15 cellular contexts compared by ENCODE assay signal in the genomic region with DNA sequence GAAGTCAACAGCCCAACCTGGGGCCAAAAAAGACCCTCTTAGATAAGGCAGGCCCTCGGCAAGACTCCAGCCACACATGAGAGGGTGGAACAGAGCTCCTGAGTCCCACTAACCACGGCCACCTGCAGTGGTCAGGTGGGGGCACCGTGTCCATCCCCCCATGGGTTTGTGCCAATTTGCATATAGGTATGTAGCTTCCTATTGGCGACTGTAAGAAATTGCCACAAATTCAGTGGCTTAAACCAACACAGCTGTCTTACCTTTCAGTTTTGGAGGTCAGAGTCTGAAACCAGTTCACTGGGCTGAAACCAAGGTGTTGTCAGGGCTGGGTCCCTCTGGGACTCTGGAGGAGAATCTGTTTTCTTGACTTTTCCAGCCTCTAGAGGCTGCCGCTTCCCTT. TPM values are rescaled to one million over a fixed set of nuclear protein-coding genes. Genes with fewer than 3 reads are reported as not detected.
DNase-seq lines count a peak whose midpoint lies in the region; ATAC-seq, FAIRE-seq and TF ChIP-seq lines count a peak whose summit lies in the region.
"Had no signal": no experiment of that assay in that cellular context is flagged by ENCODE, and none has a peak within 500 bp of the region (broad histone marks: within the 10 kb centered on the region; RNA-seq: fewer than 3 reads in every experiment).

No MANE protein-coding gene starts in this region.

- H3K4me3 ChIP-seq in BLaER1 treated with 17β-estradiol and CSF1 and Interleukin-3, amounts not matched to agents 10 nM and 100 nM: no peak overlapping the region
- H3K4me3 ChIP-seq in OCI-LY7 (ENCODE audit: low read depth, low read length, poor library complexity, severe bottlenecking): no peak overlapping the region
- H3K4me3 ChIP-seq in lower leg skin (ENCODE audit: low read depth, poor library complexity, severe bottlenecking): no peak overlapping the region
- H3K4me3 ChIP-seq in uterus: no peak overlapping the region

- H3K4me1 ChIP-seq in BLaER1 treated with 17β-estradiol and CSF1 and Interleukin-3, amounts not matched to agents 10 nM and 100 nM: peaks cover 3 to 62% (median 49%) of the 10 kb centered on the region in 10 experiments; a peak in 16 of 20 replicates
- H3K4me1 ChIP-seq in OCI-LY7 (ENCODE audit: insufficient read depth, low read length, poor library complexity, severe bottlenecking): no peaks in the 10 kb centered on the region
- no peaks in the 10 kb centered on the region for H3K4me1 ChIP-seq in uterus

- H3K27me3 ChIP-seq in BLaER1 treated with 17β-estradiol and CSF1 and Interleukin-3, amounts not matched to agents 10 nM and 100 nM: no peaks in the 10 kb centered on the region
- no peaks in the 10 kb centered on the region for H3K27me3 ChIP-seq in uterus

- CTCF ChIA-PET in OCI-LY7 (lab: Charles Lee; ENCODE audit: unreplicated experiment): no interaction called here

- H3K9me3 Mint-ChIP-seq in memory B cell: peaks cover 11% of the 10 kb centered on the region

- H3K9me2 ChIP-seq in OCI-LY7 (ENCODE audit: insufficient read depth, low read length): no peaks in the 10 kb centered on the region

- TF ChIP-seq POLR2A in GM12891 (IDR thresholded peaks at IDR 0.05; ENCODE audit: low read depth, low read length): no peak
- TF ChIP-seq POLR2A in lower leg skin (IDR thresholded peaks at IDR 0.05): no peak
- no peak for TF ChIP-seq POLR2A in uterus (IDR thresholded peaks at IDR 0.05)

- no peaks in the 10 kb centered on the region for H3K36me3 ChIP-seq in BLaER1 treated with 17β-estradiol and CSF1 and Interleukin-3, amounts not matched to agents 10 nM and 100 nM
- no peaks in the 10 kb centered on the region for H3K36me3 ChIP-seq in OCI-LY7 (ENCODE audit: insufficient read depth, low read length)
- no peaks in the 10 kb centered on the region for H3K36me3 ChIP-seq in uterus

- H3K4me1 Mint-ChIP-seq in memory B cell: peaks cover 10% of the 10 kb centered on the region

- intact Hi-C loops in OCI-LY7 (cut with micrococcal nuclease; ENCODE audit: unreplicated experiment) (no loop called here), lower leg skin (cut with DNase I; ENCODE audit: low total_unique reads) (no loop called here), uterus (cut with DNase I; ENCODE audit: low total_unique reads) (no loop called here)

- H3K27ac ChIP-seq in BLaER1 treated with 17β-estradiol and CSF1 and Interleukin-3, amounts not matched to agents 10 nM and 100 nM: no peak overlapping the region
- H3K27ac ChIP-seq in OCI-LY7 (ENCODE audit: low read depth, low read length, poor library complexity, severe bottlenecking) (no peak overlapping the region), uterus (no peak overlapping the region)
- H3K27ac ChIP-seq: KMS-11 had no signal

- H3K36me3 Mint-ChIP-seq in memory B cell: peaks cover 2% of the 10 kb centered on the region

- no peaks in the 10 kb centered on the region for H3K79me2 ChIP-seq in OCI-LY7 (ENCODE audit: insufficient read depth, low read depth, low read length)

- H3K27me3 Mint-ChIP-seq in memory B cell: peaks cover 11% of the 10 kb centered on the region

- DNase-seq in GM12891 (ENCODE audit: insufficient read length, low spot score) (no peak), OCI-LY7 (ENCODE audit: low spot score) (peak; percentile 13), memory B cell (ENCODE audit: low spot score in 2 of 2) (no peak), lower leg skin (ENCODE audit: low spot score in 2 of 2) (no peak), uterus (no peak)
- DNase-seq: ACHN, NCI-H187, NCI-H226, NCI-H524, NCI-H82 had no signal

- H3K4me2 ChIP-seq in BLaER1 treated with 17β-estradiol and CSF1 and Interleukin-3, amounts not matched to agents 10 nM and 100 nM: peak overlapping the region in 8 of 11 experiments; percentile 44 to 77 (median 65); a peak in 16 of 22 replicates
- H3K4me2 ChIP-seq in OCI-LY7 (ENCODE audit: low read length): no peak overlapping the region
- H3K4me2 ChIP-seq: KMS-11 had no signal

- TF ChIP-seq CTCF in OCI-LY7 (conservative IDR thresholded peaks at IDR 0.05; ENCODE audit: low read length): no peak
- TF ChIP-seq CTCF in lower leg skin (IDR thresholded peaks at IDR 0.05): no peak
- TF ChIP-seq CTCF in uterus (IDR thresholded peaks at IDR 0.05): no peak

- FAIRE-seq in GM12891 (lab: Jason Lieb, UNC): no peak
- FAIRE-seq: G401.6, H1 had no signal

- no peak overlapping the region for H3K9ac ChIP-seq in BLaER1 treated with 17β-estradiol and CSF1 and Interleukin-3, amounts not matched to agents 10 nM and 100 nM
- H3K9ac ChIP-seq: KMS-11 had no signal

- no peak overlapping the region for H2AFZ ChIP-seq in OCI-LY7 (ENCODE audit: low read length)

- POLR2A ChIA-PET in OCI-LY7 (lab: Charles Lee): no interaction called here

- H4K20me1 ChIP-seq in BLaER1 treated with 17β-estradiol and CSF1 and Interleukin-3, amounts not matched to agents 10 nM and 100 nM: no peaks in the 10 kb centered on the region
- no peaks in the 10 kb centered on the region for H4K20me1 ChIP-seq in OCI-LY7 (ENCODE audit: insufficient read depth, low read length)

- H3K4me3 Mint-ChIP-seq in memory B cell: peak overlapping the region; percentile 83

- peaks cover 0 to 19% (median 6%) of the 10 kb centered on the region in 11 experiments; a peak in 12 of 22 replicates for H3K9me3 ChIP-seq in BLaER1 treated with 17β-estradiol and CSF1 and Interleukin-3, amounts not matched to agents 10 nM and 100 nM (replicated peaks in 1 of 11)
- H3K9me3 ChIP-seq in OCI-LY7 (ENCODE audit: low read length) (no peaks in the 10 kb centered on the region), uterus (no peaks in the 10 kb centered on the region)

- no TSS peak for BruUV-seq in OCI-LY7 (replicated peaks; lab: Mats Ljungman, UMichigan)

- 91 to 92% methylated on average over 5 of the region's 5 CpGs for WGBS in lower leg skin, 2 donors

- ATAC-seq in memory B cell (ENCODE audit: low read depth) (peak; percentile 35), HG02763 (IDR thresholded peaks at IDR 0.05; ENCODE audit: unreplicated experiment) (no peak)

- H3K27ac Mint-ChIP-seq in memory B cell: peak overlapping the region; percentile 86

TF ChIP-seq in GM12891, 5 proteins besides CTCF, POLR2A, EP300 and RAD21:
- no peak for TF ChIP-seq PAX5 (IDR thresholded peaks at IDR 0.05; ENCODE audit: insufficient read depth, low read length, severe bottlenecking)
- peak; percentile 60; the same call in 1 of the 2 replicates for TF ChIP-seq POU2F2 (IDR thresholded peaks at IDR 0.05; ENCODE audit: low read depth, low read length)
- TF ChIP-seq TAF1 (IDR thresholded peaks at IDR 0.05; ENCODE audit: low read depth, low read length): no peak
TF ChIP-seq in GM12891: peak in this region for 1.

RNA-seq across cellular contexts. Expression of a gene that starts 59.3 kb away (rescaled TPM):
- 0.54 TPM for polyA plus RNA-seq in GM12891 (2012; ENCODE audit: low read depth, missing spikeins)
- 4.9 and 7.4 TPM in 2 replicates for total RNA-seq in OCI-LY7 (2014; rRNA removed; shearing (Covaris generic))
- total RNA-seq in OCI-LY7 (2022): 0.18 and 0.23 TPM in 2 replicates
- 100 to 1,000 TPM in 1 of 4 donors, 10 to 100 TPM in 3; 63.3 to 126 (median 85.9) TPM for total RNA-seq in lower leg skin
- total RNA-seq in uterus: 100 to 1,000 TPM in 3 of 4 donors, 10 to 100 TPM in 1; 73.0 to 223 (median 152) TPM

Comparison
In these comparisons a context has a peak if more than half of its experiments do, and no peak if none do; other contexts are left out.
1. RNA of a gene that starts 59.3 kb away (total RNA-seq): 73.0 to 223 TPM in uterus and 63.3 to 126 TPM in lower leg skin; 0.18 to 7.4 TPM in OCI-LY7; every median in the first group is over 4 times any median in the second.